21 cellular contexts compared by ENCODE assay signal in genomic region chr3:99579965-99580364, GRCh38. TPM values are rescaled to one million over a fixed set of nuclear protein-coding genes. Genes with fewer than 3 reads are reported as not detected.
DNase-seq lines count a peak whose midpoint lies in the region; ATAC-seq, FAIRE-seq and TF ChIP-seq lines count a peak whose summit lies in the region.
"Had no signal": no experiment of that assay in that cellular context is flagged by ENCODE, and none has a peak within 500 bp of the region (broad histone marks: within the 10 kb centered on the region; RNA-seq: fewer than 3 reads in every experiment).

No MANE protein-coding gene starts in this region.

- H3K4me1 Mint-ChIP-seq in Calu3 (ENCODE audit: low read depth, unreplicated experiment): peaks cover 33% of the 10 kb centered on the region
- H3K4me1 Mint-ChIP-seq: CD8-positive, alpha-beta memory T cell; GM23338 had no signal

- H3K4me1 ChIP-seq in ACC112 (ENCODE audit: control insufficient read depth, insufficient read depth, low read length, unreplicated experiment) (peaks cover 37% of the 10 kb centered on the region), GM12878 (ENCODE audit: control insufficient read depth, insufficient read depth, low read length) (no peaks in the 10 kb centered on the region), PC-9 (replicated peaks; ENCODE audit: insufficient read depth) (no peaks in the 10 kb centered on the region)
- H3K4me1 ChIP-seq: BLaER1, Caco-2 had no signal

- H3F3A ChIP-seq in PC-9 (ENCODE audit: insufficient read depth, low read depth): no peaks in the 10 kb centered on the region

- DNase-seq in GM12878 (ENCODE audit: low read depth, low spot score) (peak; percentile 7), Calu3 (no peak), PC-9 (no peak), activated gamma-delta T cell treated with Interleukin-2 at 50 U/mL for 16 hours (no peak)
- DNase-seq: AML-193; Caco-2; CD8-positive, alpha-beta memory T cell; DMS53; GF-D8; H7; Kasumi-1; KBM-7 had no signal

- POLR2A ChIA-PET in GM12878 (lab: Charles Lee) (no interaction called here), PC-9 (lab: Charles Lee; ENCODE audit: unreplicated experiment) (no interaction called here)

- no peak overlapping the region for H3K4me2 ChIP-seq in GM12878 (ENCODE audit: control insufficient read depth, insufficient read depth)
- H3K4me2 ChIP-seq in PC-9: no peak overlapping the region
- H3K4me2 ChIP-seq: BLaER1, GM23338 had no signal

- H3K4me3 ChIP-seq in ACC112 (ENCODE audit: low read depth, low read length) (no peak overlapping the region), GM12878 (no peak overlapping the region), PC-9 (no peak overlapping the region)
- H3K4me3 ChIP-seq: BLaER1, GM23338 had no signal

- H3K27ac ChIP-seq in ACC112 (ENCODE audit: low read depth, low read length) (peak overlapping the region; percentile 23; the same call in 1 of the 2 replicates), GM12878 (ENCODE audit: control insufficient read depth, insufficient read depth) (no peak overlapping the region), PC-9 (no peak overlapping the region)
- H3K27ac ChIP-seq: 22Rv1, BLaER1, HL-60 had no signal

- H3K9ac ChIP-seq in GM12878 (ENCODE audit: control insufficient read depth, insufficient read depth, low read length): no peak overlapping the region
- H3K9ac ChIP-seq: BLaER1 had no signal

- H2AFZ ChIP-seq in ACC112 (ENCODE audit: low read length, unreplicated experiment): no peak overlapping the region
- H2AFZ ChIP-seq in GM12878 (ENCODE audit: control insufficient read depth, low read depth, low read length): no peak overlapping the region
- no peak overlapping the region for H2AFZ ChIP-seq in PC-9
- H2AFZ ChIP-seq: GM23338 had no signal

- SMC1A ChIA-PET in GM12878 (lab: Charles Lee; ENCODE audit: uncharacterized antibody, unreplicated experiment): no interaction called here

- H3K36me3 ChIP-seq in ACC112 (ENCODE audit: insufficient read depth, low read length): no peaks in the 10 kb centered on the region
- H3K36me3 ChIP-seq in GM12878 (ENCODE audit: control insufficient read depth in 2 of 2, insufficient read depth in 2 of 2, low read length in 1 of 2): no peaks in the 10 kb centered on the region
- no peaks in the 10 kb centered on the region for H3K36me3 ChIP-seq in PC-9 (ENCODE audit: low read depth)
- H3K36me3 ChIP-seq: BLaER1 had no signal

- H3K9me3 ChIP-seq in GM12878 (replicated peaks; ENCODE audit: control insufficient read depth, insufficient read depth, low read length): no peaks in the 10 kb centered on the region; the same call in 2 of the 3 replicates
- H3K9me3 ChIP-seq in PC-9 (ENCODE audit: insufficient read depth, low read depth): no peaks in the 10 kb centered on the region
- H3K9me3 ChIP-seq: Caco-2 had no signal

- no peak for TF ChIP-seq RAD21 in GM12878 (IDR thresholded peaks at IDR 0.05; ENCODE audit: insufficient read depth, low read depth, low read length)

- no peaks in the 10 kb centered on the region for H3K79me2 ChIP-seq in ACC112 (ENCODE audit: control insufficient read depth, insufficient read depth, low read length, unreplicated experiment)
- no peaks in the 10 kb centered on the region for H3K79me2 ChIP-seq in GM12878 (ENCODE audit: control insufficient read depth, insufficient read depth, low read length)
- H3K79me2 ChIP-seq in PC-9 (ENCODE audit: low read depth): no peaks in the 10 kb centered on the region

- no peaks in the 10 kb centered on the region for H3K27me3 Mint-ChIP-seq in Calu3 (ENCODE audit: unreplicated experiment)
- H3K27me3 Mint-ChIP-seq: CD8-positive, alpha-beta memory T cell had no signal

- no peak for FAIRE-seq in GM12878 (lab: Jason Lieb, UNC)
- FAIRE-seq: GM12891 had no signal

- TF ChIP-seq CTCF in GM12878 (IDR thresholded peaks at IDR 0.05 in 2 of 3, conservative IDR thresholded peaks at IDR 0.05 in 1 of 3; ENCODE audit: control insufficient read depth in 2 of 3, extremely low read depth in 1 of 3, insufficient read depth in 1 of 3, low read depth in 3 of 3, low read length in 3 of 3) (no peak), Calu3 (IDR thresholded peaks at IDR 0.05; ENCODE audit: unreplicated experiment) (no peak), PC-9 (conservative IDR thresholded peaks at IDR 0.05) (no peak)

- no peak for TF ChIP-seq EP300 in GM12878 (IDR thresholded peaks at IDR 0.05; ENCODE audit: borderline replicate concordance in 1 of 2, control insufficient read depth in 1 of 2, low read depth in 2 of 2, low read length in 2 of 2)

- H4K20me1 ChIP-seq in GM12878 (ENCODE audit: control insufficient read depth, insufficient read depth) (no peaks in the 10 kb centered on the region), PC-9 (ENCODE audit: insufficient read depth) (no peaks in the 10 kb centered on the region)
- H4K20me1 ChIP-seq: BLaER1 had no signal

- no peaks in the 10 kb centered on the region for H3K9me2 ChIP-seq in PC-9 (ENCODE audit: insufficient read depth)

- 14% methylated on average over 3 of the region's 3 CpGs for WGBS in GM12878 (ENCODE audit: insufficient coverage, insufficient replicate concordance, low lambda C conversion rate, missing lambda C conversion rate)

- no peak overlapping the region for H3K27ac Mint-ChIP-seq in Calu3 (ENCODE audit: unreplicated experiment)
- H3K27ac Mint-ChIP-seq: GM23338 had no signal

- no peaks in the 10 kb centered on the region for H3K36me3 Mint-ChIP-seq in Calu3 (ENCODE audit: insufficient read depth, unreplicated experiment)
- H3K36me3 Mint-ChIP-seq: CD8-positive, alpha-beta memory T cell had no signal

- no peaks in the 10 kb centered on the region for H3K27me3 ChIP-seq in ACC112 (ENCODE audit: insufficient read depth, low read length)
- no peaks in the 10 kb centered on the region for H3K27me3 ChIP-seq in GM12878 (replicated peaks in 1 of 2; ENCODE audit: control insufficient read depth in 2 of 2, insufficient read depth in 2 of 2, low read length in 1 of 2)
- no peaks in the 10 kb centered on the region for H3K27me3 ChIP-seq in PC-9 (ENCODE audit: insufficient read depth, low read depth)
- H3K27me3 ChIP-seq: BLaER1 had no signal

- RAD21 ChIA-PET in GM12878 (lab: Charles Lee; ENCODE audit: unreplicated experiment): no interaction called here

- H3K9me3 Mint-ChIP-seq in Calu3 (ENCODE audit: low read depth, unreplicated experiment): peaks cover 5% of the 10 kb centered on the region
- H3K9me3 Mint-ChIP-seq: GM23338 had no signal

- no peak for TF ChIP-seq POLR2A in GM12878 (IDR thresholded peaks at IDR 0.05; ENCODE audit: low read depth, low read length)

- peak; percentile 70 for ATAC-seq in GM18868 (IDR thresholded peaks at IDR 0.05; ENCODE audit: unreplicated experiment)
- peak; percentile 51 for ATAC-seq in HG03280 (IDR thresholded peaks at IDR 0.05; ENCODE audit: unreplicated experiment)
- peak; percentile 78 for ATAC-seq in GM12878
- no peak for ATAC-seq in HG02642 (IDR thresholded peaks at IDR 0.05; ENCODE audit: poor library complexity, unreplicated experiment)
- ATAC-seq: GM23338 had no signal

- CTCF ChIA-PET in GM12878 (lab: Yijun Ruan, JAX): interaction anchor here (1.3 kb wide), 1 partner anchor 16 kb away, joined by 3 read pairs; no protein-coding TSS in a partner anchor
- CTCF ChIA-PET in Calu3 (lab: Charles Lee): no interaction called here
- CTCF ChIA-PET in PC-9 (lab: Charles Lee): no interaction called here

- H3K4me3 Mint-ChIP-seq in Calu3 (ENCODE audit: low read depth, unreplicated experiment): no peak overlapping the region
- H3K4me3 Mint-ChIP-seq: CD8-positive, alpha-beta memory T cell; GM23338 had no signal

- BruUV-seq in GM12878 (replicated peaks; lab: Mats Ljungman, UMichigan) (no TSS peak), Calu3 (replicated peaks; lab: Mats Ljungman, UMichigan) (no TSS peak), PC-9 (replicated peaks; lab: Mats Ljungman, UMichigan) (no TSS peak)

- in situ Hi-C loops in GM12878 (cut with MboI): no loop called here

- intact Hi-C loops in GM12878 (cut with micrococcal nuclease; ENCODE audit: unreplicated experiment): no loop called here
- intact Hi-C loops in Calu3 (cut with micrococcal nuclease; ENCODE audit: unreplicated experiment): no loop called here
- intact Hi-C loops in PC-9 (cut with micrococcal nuclease; ENCODE audit: unreplicated experiment): no loop called here

TF ChIP-seq in GM12878, 131 proteins besides CTCF, POLR2A, EP300 and RAD21 (continues in another document):
- TF ChIP-seq IRF4 (IDR thresholded peaks at IDR 0.05; ENCODE audit: low read depth, low read length): peak; percentile 57; the same call in 1 of the 2 replicates
- peak in 1 of 2 experiments; percentile 36; a peak in 1 of 4 replicates for TF ChIP-seq BHLHE40 (IDR thresholded peaks at IDR 0.05; ENCODE audit: borderline replicate concordance in 1 of 2, low read depth in 2 of 2, low read length in 1 of 2)
- 0 out of 2 replicates have a peak, but pooled peaks have one; percentile 35 for TF ChIP-seq TCF7 (IDR thresholded peaks at IDR 0.05; ENCODE audit: borderline replicate concordance)
- TF ChIP-seq CEBPB (IDR thresholded peaks at IDR 0.05; ENCODE audit: borderline replicate concordance in 1 of 2, low read depth in 2 of 2, low read length in 2 of 2): no peak
- no peak for TF ChIP-seq USF1 (IDR thresholded peaks at IDR 0.05; ENCODE audit: borderline replicate concordance, extremely low read length, insufficient read depth, low read depth, low read length)

RNA-seq across cellular contexts. Expression of gene COL8A1, which starts 58.4 kb away (rescaled TPM):
- total RNA-seq in GM12878 (2013; cell fraction: nucleolus; rRNA removed): 0.15 TPM in 1 of 2 replicates, not detected in the other
- total RNA-seq in GM12878 (2014; rRNA removed) (0.11 and 0.73 TPM in 2 replicates), GM12878 (2014; rRNA removed; fragmentation: Illumina TruSeq; extraction: Trizol) (0.14 TPM in 1 of 2 replicates, not detected in the other), GM12878 (2021) (0.10 and 0.13 TPM in 2 replicates), Calu3 (2022) (0.71 and 1.1 TPM in 2 replicates), PC-9 (2021) (6.6 and 8.1 TPM in 2 replicates)
- polyA plus RNA-seq in GM12878 (2011; ENCODE audit: low read depth): not detected
- polyA plus RNA-seq in GM12878 (2011; rRNA removed) (not detected in 2 replicates), GM12878 (2014; fragmentation: Illumina TruSeq; extraction: Trizol) (0.05 and 0.09 TPM in 2 replicates), GM12878 (2014; fragmentation: Nextera tagmentation; extraction: Ambion mirVana) (not detected), GM12878 (2014; rRNA removed) (0.01 TPM in 1 of 2 replicates, not detected in the other), GM12878 (2016; fragmentation: Nextera tagmentation; extraction: Ambion mirVana) (under 1 TPM; 0.04 to 0.19 TPM)
- 0.01 and 0.03 TPM in 2 replicates for polyA plus RNA-seq in GM12878 (2011; cell fraction: cytosol; rRNA removed)
- 0.03 TPM in 1 of 2 replicates, not detected in the other for polyA plus RNA-seq in GM12878 (2011; cell fraction: nucleus; rRNA removed)
- not detected in 2 replicates for polyA plus RNA-seq in GM12878 (2012)
- 0.05 TPM in 1 of 2 replicates, not detected in the other for polyA minus RNA-seq in GM12878 (2011; rRNA and poly(A)+ RNA removed)
- polyA minus RNA-seq in GM12878 (2011; cell fraction: cytosol; rRNA and poly(A)+ RNA removed): not detected in 2 replicates
- polyA minus RNA-seq in GM12878 (2011; cell fraction: nucleus; rRNA and poly(A)+ RNA removed): 0.19 and 0.24 TPM in 2 replicates
- total RNA-seq: Caco-2; CD8-positive, alpha-beta memory T cell had no signal
- polyA plus RNA-seq: CD8-positive, alpha-beta memory T cell had no signal
